ENCODE assay signal across 9 cellular contexts in the genomic region with DNA sequence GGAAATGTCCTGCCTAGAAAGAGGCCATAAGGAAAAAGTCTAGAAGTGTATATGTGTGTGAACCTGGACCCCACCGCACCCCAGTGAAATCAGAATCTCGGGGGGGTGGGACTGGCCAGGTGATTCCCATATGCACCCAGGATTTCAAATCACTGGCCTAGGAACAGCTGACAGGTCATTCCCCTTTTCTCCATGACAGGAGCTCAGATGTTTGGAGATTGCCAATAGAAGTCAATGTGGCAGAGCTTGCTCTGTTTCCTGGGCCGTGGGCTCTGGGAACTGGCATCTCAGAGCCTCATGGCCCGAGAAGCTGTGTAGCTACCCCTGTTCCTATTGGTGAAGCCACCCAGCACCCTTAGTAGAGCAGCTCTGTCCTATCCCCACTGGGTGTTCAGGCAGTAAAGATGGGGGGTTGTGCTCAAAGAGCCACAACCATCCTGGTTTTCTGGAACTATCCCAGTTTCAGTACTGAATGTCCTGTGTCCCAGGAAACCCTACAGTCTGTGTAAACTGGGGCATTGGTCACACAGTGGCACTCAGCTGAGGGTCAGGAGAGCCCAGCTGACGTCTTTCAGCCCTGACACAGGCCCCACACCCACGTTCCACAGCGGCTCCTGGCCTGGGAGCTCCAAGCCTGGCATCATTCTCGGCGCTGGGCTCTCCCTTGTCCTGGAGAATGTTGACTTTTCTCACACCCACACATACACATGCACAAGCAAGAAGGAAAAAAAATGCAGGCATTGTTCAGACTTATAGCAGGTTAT. TPM values are rescaled to one million over a fixed set of nuclear protein-coding genes. Genes with fewer than 3 reads are reported as not detected.
DNase-seq lines count a peak whose midpoint lies in the region; ATAC-seq and TF ChIP-seq lines count a peak whose summit lies in the region.
"Had no signal": no experiment of that assay in that cellular context is flagged by ENCODE, and none has a peak within 500 bp of the region (broad histone marks: within the 10 kb centered on the region; RNA-seq: fewer than 3 reads in every experiment).

No MANE protein-coding gene starts in this region.

- DNase-seq in RWPE2 (ENCODE audit: low spot score): no peak
- DNase-seq in coronary artery (ENCODE audit: low spot score): no peak
- peak; percentile 90 to 96 (median 96) for DNase-seq in right lobe of liver
- DNase-seq in NCI-H187 treated with DMSO at 0.1 percent for 48 hours (lab: John Stamatoyannopoulos, UW): no peak
- no peak for DNase-seq in foreskin keratinocyte
- DNase-seq in HEK293T (ENCODE audit: extremely low spot score): no peak
- DNase-seq in stimulated activated naive CD4-positive, alpha-beta T cell treated with Interleukin-2 at 50 U/mL for 16 hours (lab: John Stamatoyannopoulos, UW): no peak

- H3K4me1 ChIP-seq in RWPE2 (ENCODE audit: insufficient read depth, poor library complexity, severe bottlenecking) (no peaks in the 10 kb centered on the region), right lobe of liver (peaks cover 0 to 49% (median 23%) of the 10 kb centered on the region in 4 donors), foreskin keratinocyte (no peaks in the 10 kb centered on the region)

- WGBS in right lobe of liver (ENCODE audit: insufficient coverage, low coverage, low lambda C conversion rate, missing lambda C conversion rate): 33% methylated on average over 5 of the region's 9 CpGs

- TF ChIP-seq POLR2A in right lobe of liver (IDR thresholded peaks at IDR 0.05): peak; percentile 59

- H3K27ac ChIP-seq in RWPE2 (ENCODE audit: poor library complexity, severe bottlenecking) (no peak overlapping the region), coronary artery (peak overlapping the region; percentile 61 to 84), right lobe of liver (peak overlapping the region; percentile 75 to 98 (median 90)), temporal lobe (ENCODE audit: low read depth, low read length) (peak overlapping the region; percentile 57), foreskin keratinocyte (no peak overlapping the region)

- POLR2A ChIA-PET in HEK293T (lab: Yijun Ruan, JAX): no interaction called here

- H3K27me3 ChIP-seq in RWPE2 (ENCODE audit: insufficient read depth, poor library complexity, severe bottlenecking) (no peaks in the 10 kb centered on the region), right lobe of liver (no peaks in the 10 kb centered on the region), foreskin keratinocyte (peaks cover 47% of the 10 kb centered on the region)

- no peaks in the 10 kb centered on the region for H3K36me3 ChIP-seq in RWPE2 (ENCODE audit: low read depth)
- H3K36me3 ChIP-seq in right lobe of liver: no peaks in the 10 kb centered on the region

- intact Hi-C loops in right lobe of liver (cut with DNase I): no loop called here

- ATAC-seq in RWPE2 (ENCODE audit: low read depth): peak; percentile 57
- peak; percentile 90 to 96 (median 92) for ATAC-seq in right lobe of liver
- no peak for ATAC-seq in foreskin keratinocyte

- H3K9me3 ChIP-seq in RWPE2 (ENCODE audit: severe bottlenecking) (no peaks in the 10 kb centered on the region), right lobe of liver (no peaks in the 10 kb centered on the region)

- CTCF ChIA-PET in HEK293T (lab: Yijun Ruan, JAX): interaction anchor here (0.9 kb wide), 1 partner anchor 55 kb away, joined by 3 read pairs; no protein-coding TSS in a partner anchor

- TF ChIP-seq CTCF in RWPE2 (IDR thresholded peaks at IDR 0.05; ENCODE audit: poor library complexity, severe bottlenecking): no peak
- TF ChIP-seq CTCF in coronary artery (IDR thresholded peaks at IDR 0.05): no peak
- TF ChIP-seq CTCF in right lobe of liver (IDR thresholded peaks at IDR 0.05): no peak
- no peak for TF ChIP-seq CTCF in foreskin keratinocyte (conservative IDR thresholded peaks at IDR 0.05)

- H3K4me3 ChIP-seq in RWPE2 (ENCODE audit: severe bottlenecking) (no peak overlapping the region), coronary artery (no peak overlapping the region), right lobe of liver (no peak overlapping the region)

TF ChIP-seq in HEK293T, 16 proteins besides CTCF, POLR2A, EP300 and RAD21:
- TF ChIP-seq ARNT (IDR thresholded peaks at IDR 0.05): no peak
- no peak for TF ChIP-seq LEF1 (IDR thresholded peaks at IDR 0.05; ENCODE audit: borderline replicate concordance)
- TF ChIP-seq HDGF (IDR thresholded peaks at IDR 0.05; ENCODE audit: borderline replicate concordance): no peak
- TF ChIP-seq L3MBTL2 (conservative IDR thresholded peaks at IDR 0.05): no peak
- no peak for TF ChIP-seq FOXA1 (IDR thresholded peaks at IDR 0.05)
- TF ChIP-seq ZNF384 (IDR thresholded peaks at IDR 0.05): no peak
- no peak for TF ChIP-seq BHLHE40 (IDR thresholded peaks at IDR 0.05; ENCODE audit: borderline replicate concordance)
- no peak for TF ChIP-seq SUZ12 (IDR thresholded peaks at IDR 0.05)
- no peak for TF ChIP-seq ELF4 (IDR thresholded peaks at IDR 0.05)
- TF ChIP-seq FOXK2 (IDR thresholded peaks at IDR 0.05): no peak
- no peak for TF ChIP-seq CTBP1 (IDR thresholded peaks at IDR 0.05; ENCODE audit: borderline replicate concordance)

RNA-seq across cellular contexts. Expression of a gene that starts 18.9 kb away (rescaled TPM):
- total RNA-seq in right lobe of liver (1 to 10 TPM in 5 of 6 experiments, under 1 TPM in 1; 0.92 to 3.1 (median 1.6) TPM), temporal lobe (not detected), foreskin keratinocyte (not detected in 2 replicates)
- not detected in 2 replicates for polyA plus RNA-seq in foreskin keratinocyte

RNA-seq across cellular contexts. Expression of a gene that starts 40.8 kb away (rescaled TPM):
- total RNA-seq in right lobe of liver (10 to 100 TPM in 4 of 6 experiments, 1 to 10 TPM in 2; 5.3 to 78.0 (median 46.2) TPM), temporal lobe (1.7 TPM), foreskin keratinocyte (not detected in 2 replicates)
- polyA plus RNA-seq in foreskin keratinocyte: not detected in 2 replicates

RNA-seq across cellular contexts. Expression of a gene that starts 45.0 kb away (rescaled TPM):
- total RNA-seq in right lobe of liver (1 to 10 TPM in 1 of 6 experiments, under 1 TPM in 3, not detected in 2; 0.06 to 1.1 (median 0.79) TPM), temporal lobe (0.25 TPM), foreskin keratinocyte (not detected in 2 replicates)
- polyA plus RNA-seq in foreskin keratinocyte: not detected in 2 replicates
- total RNA-seq: subcutaneous adipose tissue had no signal

Comparison
In these comparisons a context has a peak if more than half of its experiments do, and no peak if none do; other contexts are left out.
1. DNase-seq: peak in right lobe of liver (3 of 3); none in RWPE2 (single experiment), coronary artery (single experiment), NCI-H187 treated with DMSO at 0.1 percent for 48 hours (single experiment), foreskin keratinocyte (0 of 2), HEK293T (single experiment) and stimulated activated naive CD4-positive, alpha-beta T cell treated with Interleukin-2 at 50 U/mL for 16 hours (single experiment).
2. H3K27ac ChIP-seq: peak in coronary artery (2 of 2), right lobe of liver (3 of 3) and temporal lobe (single experiment); none in RWPE2 (single experiment) and foreskin keratinocyte (single experiment).